ENCODE assay signal across 21 cellular contexts in the genomic region with DNA sequence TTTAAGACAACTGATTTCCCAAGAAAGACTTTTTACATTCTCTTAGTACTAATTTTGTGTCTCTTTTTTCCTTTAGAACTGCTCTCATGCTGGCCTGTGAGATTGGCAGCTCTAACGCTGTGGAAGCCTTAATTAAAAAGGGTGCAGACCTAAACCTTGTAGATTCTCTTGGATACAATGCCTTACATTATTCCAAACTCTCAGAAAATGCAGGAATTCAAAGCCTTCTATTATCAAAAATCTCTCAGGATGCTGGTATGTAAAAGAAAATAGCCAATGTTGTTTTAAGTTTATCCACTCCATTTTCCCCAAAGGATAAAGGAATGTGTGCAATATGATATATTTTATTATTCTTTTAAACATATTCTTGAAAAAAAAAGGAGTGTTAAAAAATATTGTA. TPM values are rescaled to one million over a fixed set of nuclear protein-coding genes. Genes with fewer than 3 reads are reported as not detected.
DNase-seq lines count a peak whose midpoint lies in the region; ATAC-seq and TF ChIP-seq lines count a peak whose summit lies in the region.
"Had no signal": no experiment of that assay in that cellular context is flagged by ENCODE, and none has a peak within 500 bp of the region (broad histone marks: within the 10 kb centered on the region; RNA-seq: fewer than 3 reads in every experiment).

No MANE protein-coding gene starts in this region.

- H3K36me3 Mint-ChIP-seq in mesothelial cell of epicardium: peaks cover 22% of the 10 kb centered on the region
- H3K36me3 Mint-ChIP-seq: CD4-positive, alpha-beta memory T cell had no signal

- H3K9me3 Mint-ChIP-seq in mesothelial cell of epicardium: no peaks in the 10 kb centered on the region
- H3K9me3 Mint-ChIP-seq: CD4-positive, alpha-beta memory T cell had no signal

- H3K27me3 ChIP-seq in HAP-1 (ENCODE audit: low read depth): no peaks in the 10 kb centered on the region
- H3K27me3 ChIP-seq: BLaER1 treated with 17β-estradiol and CSF1 and Interleukin-3, amounts not matched to agents 10 nM and 100 nM had no signal

- ATAC-seq in GM19452 (IDR thresholded peaks at IDR 0.05; ENCODE audit: unreplicated experiment) (no peak), GM18867 (IDR thresholded peaks at IDR 0.05; ENCODE audit: unreplicated experiment) (no peak)

- peak overlapping the region; percentile 30 for H3K27ac Mint-ChIP-seq in mesothelial cell of epicardium
- H3K27ac Mint-ChIP-seq: CD4-positive, alpha-beta memory T cell had no signal

- H3K36me3 ChIP-seq in HAP-1 (replicated peaks): no peaks in the 10 kb centered on the region; the same call in 1 of the 2 replicates

- in situ Hi-C loops in HAP-1 (cut with MboI; ENCODE audit: low sequenced_read_pairs): no loop called here

- peaks cover 13% of the 10 kb centered on the region for H3K4me1 ChIP-seq in HAP-1
- H3K4me1 ChIP-seq: BLaER1 treated with 17β-estradiol and CSF1 and Interleukin-3, amounts not matched to agents 10 nM and 100 nM had no signal

- no peak overlapping the region for H3K4me3 ChIP-seq in HAP-1
- H3K4me3 ChIP-seq: BLaER1 treated with 17β-estradiol and CSF1 and Interleukin-3, amounts not matched to agents 10 nM and 100 nM had no signal

- no peaks in the 10 kb centered on the region for H3K9me3 ChIP-seq in HAP-1
- H3K9me3 ChIP-seq: BLaER1 treated with 17β-estradiol and CSF1 and Interleukin-3, amounts not matched to agents 10 nM and 100 nM had no signal

- DNase-seq in HAP-1 (ENCODE audit: low spot score in 2 of 2) (peak; percentile 34 to 66), astrocyte of the hippocampus (ENCODE audit: low read depth, low spot score) (peak; percentile 70), mesothelial cell of epicardium (ENCODE audit: low spot score in 2 of 2, unreplicated experiment in 2 of 2) (no peak), AG08396 (ENCODE audit: low spot score) (no peak), cerebellum (ENCODE audit: low spot score) (no peak)
- DNase-seq: ACHN; CD4-positive, alpha-beta memory T cell; GDM1; IMR-90; NCI-H1105; NCI-H146; NCI-H2029 treated with DMSO at 0.1 percent for 48 hours; NCI-H2171; NCI-H345; NCI-H524; NCI-H774; NK-92 treated with Interleukin-12 subunit alpha and Interleukin-12 subunit beta, amount 100 ng/mL, for 24 hours; SIG-M5 had no signal

- TF ChIP-seq CTCF in mesothelial cell of epicardium (IDR thresholded peaks at IDR 0.05; ENCODE audit: unreplicated experiment): no peak

- H3K4me3 Mint-ChIP-seq in mesothelial cell of epicardium: no peak overlapping the region
- H3K4me3 Mint-ChIP-seq: CD4-positive, alpha-beta memory T cell had no signal

- no peaks in the 10 kb centered on the region for H3K27me3 Mint-ChIP-seq in mesothelial cell of epicardium (ENCODE audit: low read depth)

- H3K4me1 Mint-ChIP-seq in mesothelial cell of epicardium: peaks cover 20% of the 10 kb centered on the region
- H3K4me1 Mint-ChIP-seq: CD4-positive, alpha-beta memory T cell had no signal

RNA-seq across cellular contexts. Expression of gene TTC23L, which starts 27.3 kb away (rescaled TPM):
- total RNA-seq in mesothelial cell of epicardium (2.4 to 2.7 TPM (median 2.6 TPM) in 3 replicates), cerebellum (4.1 TPM)

Comparison
In these comparisons a context has a peak if more than half of its experiments do, and no peak if none do; other contexts are left out.
1. DNase-seq: peak in HAP-1 (2 of 2) and astrocyte of the hippocampus (single experiment); none in mesothelial cell of epicardium (0 of 2), AG08396 (single experiment) and cerebellum (single experiment).